Comparison of ENCODE assay signal across 19 cellular contexts in the genomic region with DNA sequence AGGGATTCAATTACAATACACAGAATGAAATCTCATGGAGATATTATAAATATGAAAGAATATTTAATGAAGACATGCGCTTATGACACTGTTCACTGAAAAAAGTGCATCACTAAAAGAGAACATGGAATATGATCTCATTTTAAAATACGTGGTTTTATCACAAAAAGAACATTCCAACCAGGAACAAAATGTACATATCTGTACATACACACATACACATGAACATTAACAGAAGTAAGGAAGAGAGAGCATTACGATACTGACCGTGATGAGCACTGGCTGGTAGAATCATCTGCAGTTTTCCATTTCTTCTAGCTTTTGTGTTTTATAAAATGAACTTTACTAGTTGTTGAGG. TPM values are rescaled to one million over a fixed set of nuclear protein-coding genes. Genes with fewer than 3 reads are reported as not detected.
DNase-seq lines count a peak whose midpoint lies in the region; ATAC-seq and TF ChIP-seq lines count a peak whose summit lies in the region.
"Had no signal": no experiment of that assay in that cellular context is flagged by ENCODE, and none has a peak within 500 bp of the region (broad histone marks: within the 10 kb centered on the region; RNA-seq: fewer than 3 reads in every experiment).

No MANE protein-coding gene starts in this region.

- peak overlapping the region; percentile 17 for H3K27ac Mint-ChIP-seq in endodermal cell
- no peak overlapping the region for H3K27ac Mint-ChIP-seq in activated CD4-positive, alpha-beta memory T cell treated with anti-CD3 and anti-CD28 coated beads, Interleukin-2, amount 10 ng/mL, durations not matched to agents 7 days and 5 days
- H3K27ac Mint-ChIP-seq: activated naive CD8-positive, alpha-beta T cell treated with anti-CD3 and anti-CD28 coated beads, Interleukin-2, amount 10 ng/mL, durations not matched to agents 7 days and 5 days; activated T-helper 2 cell treated with anti-CD3 and anti-CD28 coated beads, Interferon-gamma antibody, Interleukin-2, Interleukin-4, amounts not matched to agents 10 μg/mL and 5 μg/mL and 100 μg/mL, durations not matched to agents 14 hours and 24 hours and 36 hours; CD8-positive, alpha-beta T cell; effector memory CD8-positive, alpha-beta T cell had no signal

- H3K27me3 Mint-ChIP-seq in endodermal cell (ENCODE audit: insufficient read depth), result no peaks in the 10 kb centered on the region
- peaks cover 31% of the 10 kb centered on the region for H3K27me3 Mint-ChIP-seq in activated CD4-positive, alpha-beta memory T cell treated with anti-CD3 and anti-CD28 coated beads, Interleukin-2, amount 10 ng/mL, durations not matched to agents 7 days and 5 days
- H3K27me3 Mint-ChIP-seq: progenitor cell of endocrine pancreas had no signal

- BruUV-seq in HCT116 (replicated peaks; lab: Mats Ljungman, UMichigan), result no TSS peak
- TSS peak; percentile 54 for BruUV-seq in PC-3 (replicated peaks; lab: Mats Ljungman, UMichigan)

- CTCF ChIA-PET in HCT116 (lab: Charles Lee) (interaction anchor here (0.9 kb wide), 2 partner anchors 114 to 158 kb away, joined by 3 to 4 read pairs; no protein-coding TSS in a partner anchor), PC-3 (lab: Charles Lee) (interaction anchor here (1.4 kb wide), 1 partner anchor 32 kb away, joined by 5 read pairs; no protein-coding TSS in a partner anchor)
- CTCF ChIA-PET in activated CD4-positive, alpha-beta memory T cell treated with anti-CD3 and anti-CD28 coated beads, Interleukin-2, amount 10 ng/mL, durations not matched to agents 7 days and 5 days (lab: Charles Lee), result interaction anchor here (0.6 to 2.9 kb wide), 11 partner anchors 10 to 158 kb away, joined by 3 to 17 read pairs (median 4); no protein-coding TSS in a partner anchor

- H3K4me2 ChIP-seq in HCT116 (ENCODE audit: low read length) (peak overlapping the region; percentile 16; the same call in 1 of the 2 replicates), PC-3 (ENCODE audit: low read length) (peak overlapping the region; percentile 44; the same call in 1 of the 2 replicates)

- POLR2A ChIA-PET in HCT116 (lab: Charles Lee) (no interaction called here), PC-3 (lab: Charles Lee; ENCODE audit: unreplicated experiment) (no interaction called here)
- POLR2A ChIA-PET in activated CD4-positive, alpha-beta memory T cell treated with anti-CD3 and anti-CD28 coated beads, Interleukin-2, amount 10 ng/mL, durations not matched to agents 7 days and 5 days (lab: Charles Lee), result interaction anchor here (1.0 kb wide), 1 partner anchor 31 kb away, joined by 3 read pairs; no protein-coding TSS in a partner anchor

- ATAC-seq in HCT116 (no peak), PC-3 (no peak)
- ATAC-seq in activated CD4-positive, CD25-positive, alpha-beta regulatory T cell treated with anti-CD3 and anti-CD28 coated beads, Interleukin-2, amount 50 U/mL, for 24 hours, result no peak
- ATAC-seq: body of pancreas; CD8-positive, alpha-beta T cell; effector memory CD8-positive, alpha-beta T cell had no signal

- no peaks in the 10 kb centered on the region for H3K9me2 ChIP-seq in HCT116 (ENCODE audit: insufficient read depth)
- no peaks in the 10 kb centered on the region for H3K9me2 ChIP-seq in PC-3 (replicated peaks; ENCODE audit: low read length)

- H3K4me3 Mint-ChIP-seq in endodermal cell, result no peak overlapping the region
- H3K4me3 Mint-ChIP-seq in activated CD4-positive, alpha-beta memory T cell treated with anti-CD3 and anti-CD28 coated beads, Interleukin-2, amount 10 ng/mL, durations not matched to agents 7 days and 5 days, result no peak overlapping the region
- H3K4me3 Mint-ChIP-seq: activated naive CD8-positive, alpha-beta T cell treated with anti-CD3 and anti-CD28 coated beads, Interleukin-2, amount 10 ng/mL, durations not matched to agents 7 days and 5 days; CD8-positive, alpha-beta T cell; effector memory CD8-positive, alpha-beta T cell; nephron had no signal

- H3K27ac ChIP-seq in HCT116 (ENCODE audit: low read depth, low read length), result no peak overlapping the region
- H3K27ac ChIP-seq in PC-3 (ENCODE audit: low read length), result no peak overlapping the region
- H3K27ac ChIP-seq in endodermal cell (ENCODE audit: low read depth, low read length), result no peak overlapping the region
- H3K27ac ChIP-seq: body of pancreas, WERI-Rb-1 had no signal

- peaks cover 23% of the 10 kb centered on the region; the same call in 1 of the 2 replicates for H4K20me1 ChIP-seq in HCT116 (ENCODE audit: insufficient read depth)
- H4K20me1 ChIP-seq in PC-3 (ENCODE audit: low read length), result no peaks in the 10 kb centered on the region

- H3K36me3 Mint-ChIP-seq in endodermal cell (ENCODE audit: low read depth), result peaks cover 3% of the 10 kb centered on the region
- no peaks in the 10 kb centered on the region for H3K36me3 Mint-ChIP-seq in activated CD4-positive, alpha-beta memory T cell treated with anti-CD3 and anti-CD28 coated beads, Interleukin-2, amount 10 ng/mL, durations not matched to agents 7 days and 5 days (ENCODE audit: low read depth)
- H3K36me3 Mint-ChIP-seq: activated naive CD8-positive, alpha-beta T cell treated with anti-CD3 and anti-CD28 coated beads, Interleukin-2, amount 10 ng/mL, durations not matched to agents 7 days and 5 days; CD8-positive, alpha-beta T cell had no signal

- H3K4me3 ChIP-seq in HCT116 (replicated peaks in 1 of 2; ENCODE audit: low read depth in 1 of 2, low read length in 2 of 2) (no peak overlapping the region), PC-3 (ENCODE audit: low read length) (no peak overlapping the region), endodermal cell (ENCODE audit: low read length) (no peak overlapping the region), skeletal muscle cell (ENCODE audit: low read depth, low read length) (no peak overlapping the region)
- H3K4me3 ChIP-seq: body of pancreas, HAP-1 had no signal

- RAD21 ChIA-PET in HCT116 (lab: Charles Lee; ENCODE audit: low non-redundant PET in 1 of 2, low total read pairs in 2 of 2, uncharacterized antibody in 2 of 2, unreplicated experiment in 2 of 2), result no interaction called here

- no peak overlapping the region for H3K9ac ChIP-seq in HCT116 (ENCODE audit: low read length)
- no peak overlapping the region for H3K9ac ChIP-seq in PC-3 (ENCODE audit: low read length)
- H3K9ac ChIP-seq in endodermal cell (ENCODE audit: extremely low read depth, low read length, poor library complexity, severe bottlenecking), result no peak overlapping the region

- H3K79me2 ChIP-seq in HCT116 (ENCODE audit: insufficient read depth, low read length), result peaks cover 94% of the 10 kb centered on the region
- H3K79me2 ChIP-seq in PC-3 (ENCODE audit: low read length), result no peaks in the 10 kb centered on the region

- no peaks in the 10 kb centered on the region for H3K27me3 ChIP-seq in HCT116 (ENCODE audit: insufficient read depth, low read length)
- no peaks in the 10 kb centered on the region for H3K27me3 ChIP-seq in PC-3 (ENCODE audit: low read length)
- no peaks in the 10 kb centered on the region for H3K27me3 ChIP-seq in endodermal cell (ENCODE audit: control insufficient read depth, insufficient read depth, low read length, poor library complexity, severe bottlenecking)
- H3K27me3 ChIP-seq: body of pancreas had no signal

- H3K36me3 ChIP-seq in HCT116 (ENCODE audit: control insufficient read depth in 1 of 2, insufficient read depth in 2 of 2, low read length in 2 of 2) (no peaks in the 10 kb centered on the region), PC-3 (ENCODE audit: low read depth, low read length) (no peaks in the 10 kb centered on the region), endodermal cell (ENCODE audit: control insufficient read depth, insufficient read depth, low read length) (peaks cover 5% of the 10 kb centered on the region)
- H3K36me3 ChIP-seq: HAP-1, WERI-Rb-1 had no signal

- peaks cover 31% of the 10 kb centered on the region for H3K4me1 Mint-ChIP-seq in endodermal cell
- peaks cover 3% of the 10 kb centered on the region for H3K4me1 Mint-ChIP-seq in activated CD4-positive, alpha-beta memory T cell treated with anti-CD3 and anti-CD28 coated beads, Interleukin-2, amount 10 ng/mL, durations not matched to agents 7 days and 5 days
- H3K4me1 Mint-ChIP-seq: activated naive CD8-positive, alpha-beta T cell treated with anti-CD3 and anti-CD28 coated beads, Interleukin-2, amount 10 ng/mL, durations not matched to agents 7 days and 5 days had no signal

- TF ChIP-seq CTCF in HCT116 (IDR thresholded peaks at IDR 0.05 in 2 of 3, conservative IDR thresholded peaks at IDR 0.05 in 1 of 3; ENCODE audit: borderline replicate concordance in 1 of 3, insufficient read depth in 1 of 3, low read depth in 2 of 3, low read length in 2 of 3), result no peak
- no peak for TF ChIP-seq CTCF in PC-3 (conservative IDR thresholded peaks at IDR 0.05; ENCODE audit: low read depth, low read length)
- TF ChIP-seq CTCF in endodermal cell (conservative IDR thresholded peaks at IDR 0.05), result no peak

- H3F3A ChIP-seq in PC-3 (ENCODE audit: low read length, unreplicated experiment), result no peaks in the 10 kb centered on the region

- H2AFZ ChIP-seq in HCT116 (ENCODE audit: low read depth, low read length, poor library complexity, severe bottlenecking) (no peak overlapping the region), PC-3 (ENCODE audit: low read length) (no peak overlapping the region)

- 93 to 94% methylated on average over 3 to 4 of the region's 4 CpGs for WGBS in endodermal cell (ENCODE audit: insufficient coverage in 1 of 2, insufficient read length in 1 of 2), 2 experiments

- intact Hi-C loops in HCT116 (cut with micrococcal nuclease), result loop anchor here (1.0 to 5.0 kb wide), 4 partner anchors 40 to 282 kb away; partner anchors contain the start of gene IGF2BP3
- intact Hi-C loops in PC-3 (cut with micrococcal nuclease), result loop anchor here (1.0 to 10.0 kb wide), 5 partner anchors 32 to 284 kb away; partner anchors contain the start of genes STK31 and TRA2A

- H3K4me1 ChIP-seq in HCT116 (ENCODE audit: control insufficient read depth in 1 of 2, insufficient read depth in 2 of 2, low read length in 2 of 2) (peaks cover 15 to 27% of the 10 kb centered on the region in 2 experiments), PC-3 (ENCODE audit: insufficient read depth, low read length) (0 out of 2 replicates have a peak, but pooled peaks cover 5% of the 10 kb centered on the region), endodermal cell (ENCODE audit: control insufficient read depth, insufficient read depth, low read length) (peaks cover 2% of the 10 kb centered on the region)
- H3K4me1 ChIP-seq: body of pancreas had no signal

- no peak for DNase-seq in HCT116 (ENCODE audit: low read depth, low spot score)
- no peak for DNase-seq in PC-3
- DNase-seq in endodermal cell, result no peak
- peak; percentile 29 for DNase-seq in skeletal muscle cell (ENCODE audit: low read depth)
- no peak for DNase-seq in activated CD4-positive, alpha-beta memory T cell treated with anti-CD3 and anti-CD28 coated beads, Interleukin-2, amount 10 ng/mL, durations not matched to agents 7 days and 5 days
- DNase-seq in epidermal melanocyte (ENCODE audit: insufficient read length, low spot score), result no peak
- DNase-seq in D341Med (ENCODE audit: low spot score), result no peak
- DNase-seq: CD8-positive, alpha-beta T cell; effector memory CD8-positive, alpha-beta T cell; NCI-H1105; NCI-H2029 treated with DMSO at 0.1 percent for 48 hours had no signal

- H3K9me3 Mint-ChIP-seq in endodermal cell, result no peaks in the 10 kb centered on the region
- H3K9me3 Mint-ChIP-seq in activated CD4-positive, alpha-beta memory T cell treated with anti-CD3 and anti-CD28 coated beads, Interleukin-2, amount 10 ng/mL, durations not matched to agents 7 days and 5 days, result no peaks in the 10 kb centered on the region
- H3K9me3 Mint-ChIP-seq: activated naive CD8-positive, alpha-beta T cell treated with anti-CD3 and anti-CD28 coated beads, Interleukin-2, amount 10 ng/mL, durations not matched to agents 7 days and 5 days; activated T-helper 2 cell treated with anti-CD3 and anti-CD28 coated beads, Interferon-gamma antibody, Interleukin-2, Interleukin-4, amounts not matched to agents 10 μg/mL and 5 μg/mL and 100 μg/mL, durations not matched to agents 14 hours and 24 hours and 36 hours; CD8-positive, alpha-beta T cell; effector memory CD8-positive, alpha-beta T cell; nephron had no signal

- TF ChIP-seq RAD21 in HCT116 (IDR thresholded peaks at IDR 0.05; ENCODE audit: low read depth), result no peak

- H3K9me3 ChIP-seq in HCT116 (ENCODE audit: control insufficient read depth in 1 of 2, insufficient read depth in 1 of 2, low read depth in 1 of 2, low read length in 2 of 2) (no peaks in the 10 kb centered on the region), PC-3 (ENCODE audit: low read length) (no peaks in the 10 kb centered on the region), endodermal cell (ENCODE audit: control insufficient read depth, low read length) (no peaks in the 10 kb centered on the region)
- H3K9me3 ChIP-seq: body of pancreas, HAP-1 had no signal

- no peak for TF ChIP-seq POLR2A in HCT116 (IDR thresholded peaks at IDR 0.05; ENCODE audit: borderline replicate concordance, extremely low read depth, insufficient read depth, insufficient read length)

RNA-seq across cellular contexts. Expression of gene IGF2BP3, which starts 39.4 kb away (rescaled TPM):
- total RNA-seq in HCT116 (2021; ENCODE audit: unreplicated experiment), result 79.1 TPM
- polyA plus RNA-seq in HCT116 (2012), result 21.3 and 43.7 TPM in 2 replicates
- 8.9 and 11.7 TPM in 2 replicates for total RNA-seq in PC-3 (2014; rRNA removed)
- total RNA-seq in endodermal cell, result 100 to 1,000 TPM; 114 to 123 TPM
- polyA plus RNA-seq in endodermal cell (2013, experiment 1 of 2), result 96.3 TPM
- 93.1 TPM for polyA plus RNA-seq in endodermal cell (2013, experiment 2 of 2)
- total RNA-seq in activated CD4-positive, alpha-beta memory T cell treated with anti-CD3 and anti-CD28 coated beads, Interleukin-2, amount 10 ng/mL, durations not matched to agents 7 days and 5 days, result under 1 TPM; 0.48 to 0.68 TPM
- total RNA-seq: CD8-positive, alpha-beta T cell had no signal
